In genomic region chr4:52660643-52661042, GRCh38 we compare ENCODE assay signal across 1 cellular context.
TF ChIP-seq lines count a peak whose summit lies in the region.

No MANE protein-coding gene starts in this region.

TF ChIP-seq in IMR-90, 13 proteins besides CTCF, POLR2A, EP300 and RAD21 (continued from another document):
- TF ChIP-seq NFE2L2 (IDR thresholded peaks at IDR 0.05; ENCODE audit: low read depth, low read length) (no peak), ELK1 (IDR thresholded peaks at IDR 0.05; ENCODE audit: borderline replicate concordance, low read depth, low read length) (no peak), CHD1 (IDR thresholded peaks at IDR 0.05; ENCODE audit: low read depth, low read length) (no peak), MAZ (IDR thresholded peaks at IDR 0.05; ENCODE audit: borderline replicate concordance, low read depth, low read length) (no peak), MAFK (IDR thresholded peaks at IDR 0.05; ENCODE audit: low read depth, low read length) (no peak), SMC3 (IDR thresholded peaks at IDR 0.05; ENCODE audit: low read depth, low read length) (no peak), FOS (IDR thresholded peaks at IDR 0.05; ENCODE audit: low read depth, low read length) (no peak), RFX5 (IDR thresholded peaks at IDR 0.05; ENCODE audit: low read depth, low read length) (no peak), MXI1 (IDR thresholded peaks at IDR 0.05; ENCODE audit: borderline replicate concordance, low read depth, low read length) (no peak), CEBPB (IDR thresholded peaks at IDR 0.05; ENCODE audit: low read depth, low read length) (no peak)
- TF ChIP-seq, protein P1, sequence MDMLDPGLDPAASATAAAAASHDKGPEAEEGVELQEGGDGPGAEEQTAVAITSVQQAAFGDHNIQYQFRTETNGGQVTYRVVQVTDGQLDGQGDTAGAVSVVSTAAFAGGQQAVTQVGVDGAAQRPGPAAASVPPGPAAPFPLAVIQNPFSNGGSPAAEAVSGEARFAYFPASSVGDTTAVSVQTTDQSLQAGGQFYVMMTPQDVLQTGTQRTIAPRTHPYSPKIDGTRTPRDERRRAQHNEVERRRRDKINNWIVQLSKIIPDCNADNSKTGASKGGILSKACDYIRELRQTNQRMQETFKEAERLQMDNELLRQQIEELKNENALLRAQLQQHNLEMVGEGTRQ (IDR thresholded peaks at IDR 0.05; ENCODE audit: low read depth, low read length) = no peak
